10 cellular contexts compared by ENCODE assay signal in genomic region chr2:85273732-85274731, GRCh38. TPM values are rescaled to one million over a fixed set of nuclear protein-coding genes. Genes with fewer than 3 reads are reported as not detected.
DNase-seq lines count a peak whose midpoint lies in the region; ATAC-seq and TF ChIP-seq lines count a peak whose summit lies in the region.
"Had no signal": no experiment of that assay in that cellular context is flagged by ENCODE, and none has a peak within 500 bp of the region (broad histone marks: within the 10 kb centered on the region; RNA-seq: fewer than 3 reads in every experiment).

No MANE protein-coding gene starts in this region.

- POLR2A ChIA-PET in Caco-2 (lab: Charles Lee) = no interaction called here

- no peak for TF ChIP-seq EP300 in Ishikawa (IDR thresholded peaks at IDR 0.05; ENCODE audit: borderline replicate concordance)

- H3K4me1 ChIP-seq in Caco-2 = peaks cover 41% of the 10 kb centered on the region

- H3K9me3 Mint-ChIP-seq in Caco-2 (ENCODE audit: unreplicated experiment) = no peaks in the 10 kb centered on the region
- H3K9me3 Mint-ChIP-seq in activated T-helper 17 cell treated with anti-CD3 and anti-CD28 coated beads, Interleukin-2, amount 50 U/mL, for 72 hours = no peaks in the 10 kb centered on the region
- no peaks in the 10 kb centered on the region for H3K9me3 Mint-ChIP-seq in stimulated activated naive B cell treated with anti-CD40 and anti-IgM and Interleukin-4, amounts not matched to agents 10 μg/mL and 1 μg/mL and 100 μg/mL, for 72 hours
- H3K9me3 Mint-ChIP-seq: central memory CD8-positive, alpha-beta T cell had no signal

- intact Hi-C loops in Caco-2 (cut with micrococcal nuclease; ENCODE audit: unreplicated experiment) = no loop called here

- peaks cover 24% of the 10 kb centered on the region for H3K4me1 Mint-ChIP-seq in Caco-2 (ENCODE audit: low read depth, unreplicated experiment)
- no peaks in the 10 kb centered on the region for H3K4me1 Mint-ChIP-seq in activated T-helper 17 cell treated with anti-CD3 and anti-CD28 coated beads, Interleukin-2, amount 50 U/mL, for 72 hours
- H3K4me1 Mint-ChIP-seq in stimulated activated naive B cell treated with anti-CD40 and anti-IgM and Interleukin-4, amounts not matched to agents 10 μg/mL and 1 μg/mL and 100 μg/mL, for 72 hours = no peaks in the 10 kb centered on the region
- H3K4me1 Mint-ChIP-seq: central memory CD8-positive, alpha-beta T cell had no signal

- H3K36me3 Mint-ChIP-seq in Caco-2 (ENCODE audit: insufficient read depth, unreplicated experiment) = no peaks in the 10 kb centered on the region
- no peaks in the 10 kb centered on the region for H3K36me3 Mint-ChIP-seq in activated T-helper 17 cell treated with anti-CD3 and anti-CD28 coated beads, Interleukin-2, amount 50 U/mL, for 72 hours (ENCODE audit: low read depth)
- no peaks in the 10 kb centered on the region for H3K36me3 Mint-ChIP-seq in stimulated activated naive B cell treated with anti-CD40 and anti-IgM and Interleukin-4, amounts not matched to agents 10 μg/mL and 1 μg/mL and 100 μg/mL, for 72 hours

- peak overlapping the region; percentile 54 for H3K27ac Mint-ChIP-seq in Caco-2 (ENCODE audit: unreplicated experiment)
- no peak overlapping the region for H3K27ac Mint-ChIP-seq in activated T-helper 17 cell treated with anti-CD3 and anti-CD28 coated beads, Interleukin-2, amount 50 U/mL, for 72 hours
- no peak overlapping the region for H3K27ac Mint-ChIP-seq in stimulated activated naive B cell treated with anti-CD40 and anti-IgM and Interleukin-4, amounts not matched to agents 10 μg/mL and 1 μg/mL and 100 μg/mL, for 72 hours

- H3K4me3 ChIP-seq in Caco-2 (ENCODE audit: low read depth, low read length) = no peak overlapping the region
- H3K4me3 ChIP-seq: lung had no signal

- no peaks in the 10 kb centered on the region for H3K27me3 Mint-ChIP-seq in Caco-2 (ENCODE audit: insufficient read depth, unreplicated experiment)
- H3K27me3 Mint-ChIP-seq in activated T-helper 17 cell treated with anti-CD3 and anti-CD28 coated beads, Interleukin-2, amount 50 U/mL, for 72 hours = peaks cover 13% of the 10 kb centered on the region
- H3K27me3 Mint-ChIP-seq in stimulated activated naive B cell treated with anti-CD40 and anti-IgM and Interleukin-4, amounts not matched to agents 10 μg/mL and 1 μg/mL and 100 μg/mL, for 72 hours = peaks cover 21 to 47% of the 10 kb centered on the region in 2 donors

- no peak for TF ChIP-seq RAD21 in Ishikawa (IDR thresholded peaks at IDR 0.05; ENCODE audit: low read depth)

- no TSS peak for BruUV-seq in Caco-2 (replicated peaks; lab: Mats Ljungman, UMichigan)

- no peaks in the 10 kb centered on the region for H3K9me3 ChIP-seq in Caco-2

- CTCF ChIA-PET in Caco-2 (lab: Charles Lee) = interaction anchor here (1.4 kb wide), 1 partner anchor 22 kb away, joined by 3 read pairs; no protein-coding TSS in a partner anchor

- no peak for TF ChIP-seq CTCF in Caco-2 (IDR thresholded peaks at IDR 0.05; ENCODE audit: insufficient read depth in 1 of 2, low read depth in 1 of 2, low read length in 1 of 2, severe bottlenecking in 1 of 2, unreplicated experiment in 1 of 2)

- DNase-seq in Caco-2 (peak in 1 of 2 experiments; percentile 53), lung microvascular endothelial cell (ENCODE audit: low read depth in 2 of 2) (peak; percentile 67 to 68), germinal center (ENCODE audit: low spot score) (no peak)
- no peak for DNase-seq in stimulated activated naive B cell treated with anti-CD40 and anti-IgM and Interleukin-4, amounts not matched to agents 10 μg/mL and 1 μg/mL and 100 μg/mL, for 72 hours

- no peaks in the 10 kb centered on the region for H3K27me3 ChIP-seq in Caco-2 (replicated peaks; ENCODE audit: control insufficient read depth, insufficient read depth, low read length)

- ATAC-seq in activated T-helper 17 cell treated with anti-CD3 and anti-CD28 coated beads, Interleukin-2, amount 50 U/mL, for 72 hours (replicated peaks) = peak; percentile 57
- no peak for ATAC-seq in stimulated activated naive B cell treated with anti-CD40 and anti-IgM and Interleukin-4, amounts not matched to agents 10 μg/mL and 1 μg/mL and 100 μg/mL, for 72 hours (replicated peaks)
- ATAC-seq in HG02938 (IDR thresholded peaks at IDR 0.05; ENCODE audit: unreplicated experiment) = no peak
- no peak for ATAC-seq in activated CD4-positive, CD25-positive, alpha-beta regulatory T cell treated with anti-CD3 and anti-CD28 coated beads, Interleukin-2, amount 50 U/mL, for 24 hours

- H3K4me3 Mint-ChIP-seq in Caco-2 (ENCODE audit: unreplicated experiment) = no peak overlapping the region
- no peak overlapping the region for H3K4me3 Mint-ChIP-seq in activated T-helper 17 cell treated with anti-CD3 and anti-CD28 coated beads, Interleukin-2, amount 50 U/mL, for 72 hours
- H3K4me3 Mint-ChIP-seq in stimulated activated naive B cell treated with anti-CD40 and anti-IgM and Interleukin-4, amounts not matched to agents 10 μg/mL and 1 μg/mL and 100 μg/mL, for 72 hours = no peak overlapping the region
- H3K4me3 Mint-ChIP-seq: central memory CD8-positive, alpha-beta T cell had no signal

- no peaks in the 10 kb centered on the region for H3K36me3 ChIP-seq in Caco-2 (ENCODE audit: control insufficient read depth, insufficient read depth, low read length)

TF ChIP-seq in Ishikawa, 13 proteins besides CTCF, POLR2A, EP300 and RAD21:
- no peak for TF ChIP-seq CEBPB (IDR thresholded peaks at IDR 0.05)
- peak; percentile 82 for TF ChIP-seq NFIC (IDR thresholded peaks at IDR 0.05)

RNA-seq across cellular contexts. Expression of gene TGOLN2, which starts 53.8 kb away (rescaled TPM):
- total RNA-seq in Caco-2 (2022) = 109 and 119 TPM in 2 replicates
- total RNA-seq in activated T-helper 17 cell treated with anti-CD3 and anti-CD28 coated beads, Interleukin-2, amount 50 U/mL, for 72 hours = 100 to 1,000 TPM; 109 to 139 TPM
- 50.1 and 62.7 TPM in 2 replicates for total RNA-seq in lung microvascular endothelial cell

Comparison
In these comparisons a context has a peak if more than half of its experiments do, and no peak if none do; other contexts are left out.
1. DNase-seq: peak in lung microvascular endothelial cell (2 of 2); none in stimulated activated naive B cell treated with anti-CD40 and anti-IgM and Interleukin-4, amounts not matched to agents 10 μg/mL and 1 μg/mL and 100 μg/mL, for 72 hours (single experiment) and germinal center (single experiment).